ENCODE assay signal across 8 cellular contexts in the genomic region with DNA sequence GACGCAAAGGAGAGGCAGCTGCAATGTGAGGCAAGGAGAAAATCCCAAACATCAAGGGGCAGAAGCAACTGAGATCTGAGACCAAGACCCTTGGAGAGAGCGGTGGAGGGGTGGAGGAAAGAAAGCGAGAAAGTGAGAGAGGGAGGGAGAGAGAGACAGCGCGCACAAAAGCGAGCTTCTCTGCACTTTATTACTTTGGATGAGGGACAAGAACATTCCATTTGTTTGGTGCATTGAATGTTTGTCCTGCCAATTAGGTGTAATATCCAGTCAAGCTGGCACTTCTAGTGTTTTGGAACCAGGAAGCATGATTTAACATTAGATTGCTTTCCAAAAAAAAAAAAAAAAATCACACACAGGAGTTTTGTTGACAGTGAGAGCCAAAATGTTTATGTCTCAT. TPM values are rescaled to one million over a fixed set of nuclear protein-coding genes. Genes with fewer than 3 reads are reported as not detected.
A peak's percentile ranks its signal among the peaks of the same experiment; 100 is the strongest.
DNase-seq lines count a peak whose midpoint lies in the region; ATAC-seq, FAIRE-seq and TF ChIP-seq lines count a peak whose summit lies in the region.

No MANE protein-coding gene starts in this region.

- no peaks in the 10 kb centered on the region for H3K9me3 ChIP-seq in stomach

- ATAC-seq in HG03342 (IDR thresholded peaks at IDR 0.05; ENCODE audit: unreplicated experiment): no peak

- FAIRE-seq in D721Med (lab: Jason Lieb, UNC): no peak

- peak in 2 of 3 experiments; percentile 27 to 28 for DNase-seq in NCI-H1417 (lab: John Stamatoyannopoulos, UW)
- DNase-seq in NCI-H1417 treated with DMSO at 0.1 percent for 48 hours (lab: John Stamatoyannopoulos, UW): no peak
- DNase-seq in immature natural killer cell: no peak
- DNase-seq in stomach: no peak
- no peak for DNase-seq in COR-L47 (lab: John Stamatoyannopoulos, UW)
- no peak for DNase-seq in D721Med (ENCODE audit: insufficient read length, low spot score)

- intact Hi-C loops in stomach (cut with DNase I; ENCODE audit: low total_unique reads): no loop called here

- TF ChIP-seq POLR2A in stomach (IDR thresholded peaks at IDR 0.05): no peak

- H3K4me1 ChIP-seq in stomach: peaks cover 20 to 68% (median 46%) of the 10 kb centered on the region in 4 donors

- peak overlapping the region; percentile 90 for H3K4me3 Mint-ChIP-seq in activated naive CD8-positive, alpha-beta T cell
- peak overlapping the region; percentile 95 to 99 (median 97) for H3K4me3 Mint-ChIP-seq in immature natural killer cell

- TF ChIP-seq CTCF in stomach (IDR thresholded peaks at IDR 0.05) (no peak), D721Med (IDR thresholded peaks at IDR 0.05; ENCODE audit: insufficient read depth, missing control alignments) (no peak)

- WGBS in stomach, 5 donors: 20 to 44% (median 30%) methylated on average over 6 of the region's 6 CpGs

- no peaks in the 10 kb centered on the region for H3K36me3 ChIP-seq in stomach

- no peaks in the 10 kb centered on the region for H3K9me3 Mint-ChIP-seq in activated naive CD8-positive, alpha-beta T cell (ENCODE audit: low read depth)
- H3K9me3 Mint-ChIP-seq in immature natural killer cell: no peaks in the 10 kb centered on the region

- H3K4me1 Mint-ChIP-seq in activated naive CD8-positive, alpha-beta T cell (ENCODE audit: low read depth): peaks cover 30% of the 10 kb centered on the region
- H3K4me1 Mint-ChIP-seq in immature natural killer cell: peaks cover 74 to 89% of the 10 kb centered on the region in 2 donors

- H3K4me3 ChIP-seq in stomach: peak overlapping the region; percentile 80 to 93 (median 86)

- no peaks in the 10 kb centered on the region for H3K27me3 Mint-ChIP-seq in activated naive CD8-positive, alpha-beta T cell
- H3K27me3 Mint-ChIP-seq in immature natural killer cell (ENCODE audit: low read depth in 3 of 3): peaks cover 17 to 27% (median 22%) of the 10 kb centered on the region in 3 donors

- H3K36me3 Mint-ChIP-seq in activated naive CD8-positive, alpha-beta T cell: no peaks in the 10 kb centered on the region
- no peaks in the 10 kb centered on the region for H3K36me3 Mint-ChIP-seq in immature natural killer cell

- no peak for TF ChIP-seq EP300 in stomach (IDR thresholded peaks at IDR 0.05)

- H3K27me3 ChIP-seq in stomach: no peaks in the 10 kb centered on the region

- H3K27ac Mint-ChIP-seq in activated naive CD8-positive, alpha-beta T cell: no peak overlapping the region
- H3K27ac Mint-ChIP-seq in immature natural killer cell: peak overlapping the region; percentile 94 to 98 (median 98)

- peak overlapping the region; percentile 99 to 100 (median 99) for H3K27ac ChIP-seq in stomach

RNA-seq across cellular contexts. Expression of a gene that starts 1.4 kb away (rescaled TPM):
- polyA plus RNA-seq in immature natural killer cell (100 to 1,000 TPM in 1 of 3 donors, 10 to 100 TPM in 2; 24.0 to 133 (median 59.9) TPM), stomach (10 to 100 TPM; 54.0 to 73.9 (median 69.4) TPM)
- total RNA-seq in stomach: 100 to 1,000 TPM; 194 to 458 (median 237) TPM

Comparison
In these comparisons a context has a peak if more than half of its experiments do, and no peak if none do; other contexts are left out.
1. DNase-seq: peak in NCI-H1417 (2 of 3); none in NCI-H1417 treated with DMSO at 0.1 percent for 48 hours (single experiment), immature natural killer cell (0 of 3), stomach (single experiment), COR-L47 (single experiment) and D721Med (single experiment).